Comparison of ENCODE assay signal across 8 cellular contexts in the genomic region with DNA sequence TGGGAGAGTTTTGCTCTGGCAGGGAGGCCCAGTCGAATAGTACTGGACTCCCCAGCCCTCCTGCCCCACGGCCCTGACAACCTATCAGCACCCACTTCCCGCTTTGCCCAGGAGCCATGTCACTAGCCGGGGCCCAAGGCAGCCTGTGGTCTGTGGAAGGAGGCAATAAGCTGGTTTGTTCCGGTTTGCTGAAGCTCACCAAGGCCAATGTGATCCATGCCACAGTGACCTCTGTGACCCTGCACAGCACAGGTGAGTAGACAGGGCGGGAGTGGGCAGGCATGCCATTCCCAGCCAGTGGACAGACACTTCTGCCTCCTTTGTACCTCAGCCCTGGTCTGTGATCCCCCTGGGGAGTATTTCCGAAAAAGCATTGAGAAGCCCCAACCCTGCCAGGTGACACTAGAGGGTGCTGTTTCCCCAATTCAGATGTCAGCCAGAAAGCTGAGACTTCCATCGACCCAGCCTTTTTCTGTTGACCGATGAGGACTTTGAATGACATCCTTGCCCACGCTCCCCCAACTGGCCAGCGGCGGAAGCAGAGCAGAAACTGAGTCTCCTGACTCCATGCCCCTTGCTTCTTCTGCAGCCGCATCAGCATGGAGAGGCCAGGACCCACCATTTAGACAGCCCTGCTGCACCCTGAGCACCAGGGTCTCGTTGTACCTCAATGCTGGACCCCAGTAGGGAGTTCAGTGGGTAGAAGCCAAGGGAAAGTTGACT. TPM values are rescaled to one million over a fixed set of nuclear protein-coding genes. Genes with fewer than 3 reads are reported as not detected.
DNase-seq lines count a peak whose midpoint lies in the region; ATAC-seq and TF ChIP-seq lines count a peak whose summit lies in the region.

No MANE protein-coding gene starts in this region.

- peaks cover 20% of the 10 kb centered on the region for H3K4me1 Mint-ChIP-seq in activated T-cell treated with anti-CD3 and anti-CD28 coated beads, Interleukin-2, amount 50 U/mL, for 24 hours (ENCODE audit: low read depth)

- intact Hi-C loops in aorta (cut with DNase I): loop anchor here (5.0 kb wide), 2 partner anchors 65 to 195 kb away; no protein-coding TSS in a partner anchor

- no peaks in the 10 kb centered on the region for H3K36me3 ChIP-seq in aorta (ENCODE audit: control insufficient read depth in 1 of 2, insufficient read depth in 2 of 2, low read length in 1 of 2)

- peak; percentile 91 for TF ChIP-seq CTCF in fibroblast of mammary gland (conservative IDR thresholded peaks at IDR 0.05; ENCODE audit: control insufficient read depth, insufficient read depth, low read depth, low read length)

- WGBS in aorta, 2 donors: 20 to 21% methylated on average over 14 of the region's 14 CpGs

- no peak overlapping the region for H3K4me3 Mint-ChIP-seq in activated T-cell treated with anti-CD3 and anti-CD28 coated beads, Interleukin-2, amount 50 U/mL, for 24 hours

- H3K36me3 Mint-ChIP-seq in activated T-cell treated with anti-CD3 and anti-CD28 coated beads, Interleukin-2, amount 50 U/mL, for 24 hours (ENCODE audit: low read depth): peaks cover 61% of the 10 kb centered on the region

- ATAC-seq in GM19395 (IDR thresholded peaks at IDR 0.05; ENCODE audit: unreplicated experiment): peak; percentile 70
- peak; percentile 67 for ATAC-seq in aorta (ENCODE audit: low FRiP score)

- H3K9me3 ChIP-seq in aorta (ENCODE audit: control insufficient read depth, low read length): no peaks in the 10 kb centered on the region

- H3K27ac ChIP-seq in aorta (ENCODE audit: low read depth in 1 of 2, low read length in 2 of 2): peak overlapping the region in 1 of 2 donors; percentile 35

- peak; percentile 66 for DNase-seq in COLO829 (ENCODE audit: low spot score)
- DNase-seq in HK-2 (ENCODE audit: unreplicated experiment): peak; percentile 57
- peak; percentile 92 for DNase-seq in OCI-M1 (lab: John Stamatoyannopoulos, UW)
- DNase-seq in activated T-cell treated with anti-CD3 and anti-CD28 coated beads, Interleukin-2, amount 50 U/mL, for 24 hours: peak; percentile 66
- peak; percentile 69 for DNase-seq in fibroblast of mammary gland (ENCODE audit: low read depth)
- peak in 32 of 56 donors; percentile 6 to 68 (median 20) for DNase-seq in nucleus accumbens (lab: John Stamatoyannopoulos, UW)
- peak; percentile 76 to 85 for DNase-seq in aorta

- no peak overlapping the region for H3K4me3 ChIP-seq in fibroblast of mammary gland (ENCODE audit: control insufficient read depth, low read depth, low read length)
- no peak overlapping the region for H3K4me3 ChIP-seq in aorta (ENCODE audit: low read length in 2 of 2)

- no peaks in the 10 kb centered on the region for H3K27me3 ChIP-seq in aorta (ENCODE audit: control insufficient read depth in 1 of 2, insufficient read depth in 2 of 2, low read length in 1 of 2)

- H3K9me3 Mint-ChIP-seq in activated T-cell treated with anti-CD3 and anti-CD28 coated beads, Interleukin-2, amount 50 U/mL, for 24 hours: no peaks in the 10 kb centered on the region

- H3K27ac Mint-ChIP-seq in activated T-cell treated with anti-CD3 and anti-CD28 coated beads, Interleukin-2, amount 50 U/mL, for 24 hours: peak overlapping the region; percentile 35

- H3K4me1 ChIP-seq in aorta (ENCODE audit: control insufficient read depth in 1 of 2, insufficient read depth in 2 of 2, low read length in 2 of 2): peaks cover 0 to 3% of the 10 kb centered on the region in 2 donors

- H3K27me3 Mint-ChIP-seq in activated T-cell treated with anti-CD3 and anti-CD28 coated beads, Interleukin-2, amount 50 U/mL, for 24 hours: no peaks in the 10 kb centered on the region

RNA-seq across cellular contexts. Expression of gene PCYOX1L, which starts 9.6 kb away (rescaled TPM):
- 1 to 10 TPM; 3.1 to 9.2 TPM for total RNA-seq in aorta
- polyA plus RNA-seq in aorta: 1 to 10 TPM; 3.1 to 5.3 TPM

RNA-seq across cellular contexts. Expression of gene IL17B, which starts 11.7 kb away (rescaled TPM):
- 10 to 100 TPM in 1 of 2 donors, 1 to 10 TPM in 1; 2.8 to 18.0 TPM for total RNA-seq in aorta
- 1 to 10 TPM; 7.6 to 9.0 TPM for polyA plus RNA-seq in aorta

RNA-seq across cellular contexts. Expression of gene GRPEL2, which starts 22.1 kb away (rescaled TPM):
- total RNA-seq in aorta: 10 to 100 TPM; 11.4 to 12.9 TPM
- polyA plus RNA-seq in aorta: 1 to 10 TPM; 1.6 to 3.7 TPM

Comparison
In these comparisons a context has a peak if more than half of its experiments do, and no peak if none do; other contexts are left out.
1. DNase-seq: peak in every context shown above with its lines; median percentile 92 in OCI-M1; 80 in aorta; 69 in fibroblast of mammary gland; 66 in COLO829; 66 in activated T-cell treated with anti-CD3 and anti-CD28 coated beads, Interleukin-2, amount 50 U/mL, for 24 hours; 57 in HK-2; 20 in nucleus accumbens.